8 cellular contexts compared by ENCODE assay signal in genomic region chr10:21993360-21994001, GRCh38. TPM values are rescaled to one million over a fixed set of nuclear protein-coding genes. Genes with fewer than 3 reads are reported as not detected.
DNase-seq lines count a peak whose midpoint lies in the region; ATAC-seq, FAIRE-seq and TF ChIP-seq lines count a peak whose summit lies in the region.

No MANE protein-coding gene starts in this region.

- peaks cover 15% of the 10 kb centered on the region for H3K4me1 Mint-ChIP-seq in T-helper 17 cell

- no peaks in the 10 kb centered on the region for H3K27me3 ChIP-seq in AG04450 (ENCODE audit: control insufficient read depth, insufficient read depth, low read length)

- CTCF ChIA-PET in AG04450 (lab: Charles Lee): interaction anchor here (0.5 to 4.0 kb wide), 29 partner anchors 9 to 1301 kb away, joined by 3 to 31 read pairs (median 3); partner anchors contain the start of gene DNAJC1

- H3K36me3 Mint-ChIP-seq in T-helper 17 cell (ENCODE audit: low read depth): no peaks in the 10 kb centered on the region

- H3K27ac ChIP-seq in AG04450 (ENCODE audit: low read depth, low read length) (no peak overlapping the region), kidney (ENCODE audit: low read depth in 2 of 2, low read length in 2 of 2) (no peak overlapping the region)

- peak; percentile 76 for FAIRE-seq in kidney (lab: Jason Lieb, UNC)

- H3K27ac Mint-ChIP-seq in T-helper 17 cell: no peak overlapping the region

- no peak overlapping the region for H3K9ac ChIP-seq in kidney (ENCODE audit: low read length in 2 of 2)

- H3K9me3 ChIP-seq in AG04450 (ENCODE audit: control insufficient read depth, insufficient read depth, low read length) (no peaks in the 10 kb centered on the region), T-helper 17 cell (ENCODE audit: control insufficient read depth, low read length, poor library complexity, severe bottlenecking) (no peaks in the 10 kb centered on the region), kidney (ENCODE audit: control insufficient read depth in 1 of 2, low read length in 2 of 2) (no peaks in the 10 kb centered on the region)

- POLR2A ChIA-PET in AG04450 (lab: Yijun Ruan, JAX): no interaction called here

- ATAC-seq in T-helper 17 cell: peak; percentile 44

- intact Hi-C loops in kidney (cut with DNase I): no loop called here

- peaks cover 0 to 3% of the 10 kb centered on the region in 2 donors for H3K4me1 ChIP-seq in kidney (ENCODE audit: control insufficient read depth in 1 of 2, insufficient read depth in 1 of 2, low read depth in 1 of 2, low read length in 2 of 2)

- peak; percentile 54 for TF ChIP-seq CTCF in AG04450 (IDR thresholded peaks at IDR 0.05; ENCODE audit: low read depth, low read length)
- TF ChIP-seq CTCF in GM20000 (IDR thresholded peaks at IDR 0.05; ENCODE audit: extremely low read depth, missing control alignments): peak; percentile 8
- peak; percentile 44 for TF ChIP-seq CTCF in kidney (IDR thresholded peaks at IDR 0.05; ENCODE audit: borderline replicate concordance, extremely low read depth, insufficient read depth)

- no peaks in the 10 kb centered on the region for H3K36me3 ChIP-seq in kidney (ENCODE audit: control insufficient read depth in 1 of 2, insufficient read depth in 2 of 2, low read length in 2 of 2)

- DNase-seq in AG04450 (ENCODE audit: low read depth, low spot score): no peak
- peak; percentile 15 for DNase-seq in GM20000 (ENCODE audit: low spot score)
- no peak for DNase-seq in T-helper 17 cell
- no peak for DNase-seq in kidney
- DNase-seq in activated CD4-positive, alpha-beta T cell treated with anti-CD3 and anti-CD28 coated beads, Interleukin-2, amount 50 U/mL, for 4 hours: no peak
- no peak for DNase-seq in activated gamma-delta T cell treated with Interleukin-2 at 50 U/mL for 16 hours
- DNase-seq in cerebellar nuclear complex (lab: John Stamatoyannopoulos, UW): no peak
- no peak for DNase-seq in retina

- H3K4me3 ChIP-seq in AG04450 (ENCODE audit: low read depth, low read length) (no peak overlapping the region), kidney (ENCODE audit: low read length in 2 of 2) (no peak overlapping the region)

- no peak overlapping the region for H3K4me3 Mint-ChIP-seq in T-helper 17 cell

- H3K27me3 Mint-ChIP-seq in T-helper 17 cell: no peaks in the 10 kb centered on the region

RNA-seq across cellular contexts. Expression of gene DNAJC1, which starts 10.0 kb away (rescaled TPM):
- polyA plus RNA-seq in AG04450 (2011; rRNA removed) (21.5 and 22.2 TPM in 2 replicates), kidney (ENCODE audit: insufficient read depth, low read depth, low replicate concordance) (34.8 TPM)
- 17.1 and 22.3 TPM in 2 replicates for polyA minus RNA-seq in AG04450 (2011; rRNA and poly(A)+ RNA removed)
- total RNA-seq in T-helper 17 cell (10 to 100 TPM; 20.9 to 25.1 TPM), kidney (33.4 TPM)
